Comparison of ENCODE assay signal across 8 cellular contexts in the genomic region with DNA sequence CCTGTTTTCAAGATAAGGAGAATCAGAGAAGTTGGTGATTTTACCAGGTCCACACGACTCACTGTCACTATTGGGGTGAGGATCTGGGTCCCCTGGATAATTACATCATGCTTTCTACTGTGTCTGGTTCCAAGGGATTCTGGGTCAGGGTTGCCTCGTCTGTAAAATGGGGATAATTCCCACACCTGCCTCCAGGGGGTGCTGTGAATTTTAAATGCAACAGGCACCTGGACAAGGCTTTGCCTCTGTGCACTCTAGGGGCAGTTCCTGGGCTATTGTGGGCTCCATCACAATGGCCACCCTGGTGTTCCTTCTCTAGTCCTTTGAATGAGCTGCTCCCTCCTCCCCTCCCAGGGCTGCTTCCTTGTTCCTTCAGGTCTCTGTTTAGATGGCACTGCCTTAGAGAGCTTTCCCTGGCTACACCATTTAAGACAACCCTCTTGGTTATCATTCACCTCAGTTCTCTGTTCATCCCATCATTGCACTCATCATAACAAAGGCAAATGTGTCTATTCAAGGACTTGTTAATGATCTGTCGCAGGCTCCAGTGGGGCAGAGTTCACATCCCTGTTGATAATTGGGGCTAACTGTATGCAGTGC.
DNase-seq lines count a peak whose midpoint lies in the region; ATAC-seq and TF ChIP-seq lines count a peak whose summit lies in the region.

No MANE protein-coding gene starts in this region.

- no peaks in the 10 kb centered on the region for H3K27me3 ChIP-seq in CD8-positive, alpha-beta T cell (ENCODE audit: insufficient read depth, low read length)
- H3K27me3 ChIP-seq in H9 (ENCODE audit: insufficient read depth, low read length) (no peaks in the 10 kb centered on the region), right lobe of liver (no peaks in the 10 kb centered on the region)

- H4K20me1 ChIP-seq in H9 (ENCODE audit: control insufficient read depth, insufficient read depth, insufficient read length), result no peaks in the 10 kb centered on the region

- TF ChIP-seq POLR2A in right lobe of liver (IDR thresholded peaks at IDR 0.05), result no peak

- H3K4me3 Mint-ChIP-seq in CD8-positive, alpha-beta T cell, result no peak overlapping the region
- no peak overlapping the region; a peak in 1 of 5 replicates for H3K4me3 Mint-ChIP-seq in H9
- no peak overlapping the region for H3K4me3 Mint-ChIP-seq in stimulated activated effector memory CD8-positive, alpha-beta T cell treated with anti-CD3 and anti-CD28 coated beads, Interleukin-12 subunit alpha, Interleukin-12 subunit beta, amount 100 ng/mL, for 72 hours

- intact Hi-C loops in CD8-positive, alpha-beta T cell (cut with DNase I, micrococcal nuclease), result no loop called here
- intact Hi-C loops in right lobe of liver (cut with DNase I), result no loop called here

- H3K27me3 Mint-ChIP-seq in CD8-positive, alpha-beta T cell (ENCODE audit: low read depth), result no peaks in the 10 kb centered on the region
- H3K27me3 Mint-ChIP-seq in H9 (ENCODE audit: low read depth), result peaks cover 34% of the 10 kb centered on the region

- no peak overlapping the region for H2BK20ac ChIP-seq in H9 (ENCODE audit: low read depth, low read length, poor library complexity, severe bottlenecking)

- H3K36me3 Mint-ChIP-seq in CD8-positive, alpha-beta T cell, result peaks cover 2% of the 10 kb centered on the region
- no peaks in the 10 kb centered on the region for H3K36me3 Mint-ChIP-seq in H9 (ENCODE audit: insufficient read depth in 1 of 3, low read depth in 3 of 3)
- no peaks in the 10 kb centered on the region for H3K36me3 Mint-ChIP-seq in stimulated activated effector memory CD8-positive, alpha-beta T cell treated with anti-CD3 and anti-CD28 coated beads, Interleukin-12 subunit alpha, Interleukin-12 subunit beta, amount 100 ng/mL, for 72 hours

- no peak overlapping the region for H4K8ac ChIP-seq in H9 (replicated peaks; ENCODE audit: insufficient read length, low read depth, low read length)

- H2BK5ac ChIP-seq in H9 (ENCODE audit: insufficient read length, low read length), result no peak overlapping the region

- no peak for ATAC-seq in CD8-positive, alpha-beta T cell
- ATAC-seq in right lobe of liver, result peak; percentile 57 to 75 (median 66)
- ATAC-seq in stimulated activated effector memory CD8-positive, alpha-beta T cell treated with anti-CD3 and anti-CD28 coated beads, Interleukin-12 subunit alpha, Interleukin-12 subunit beta, amount 100 ng/mL, for 72 hours, result peak; percentile 43

- POLR2A ChIA-PET in CD8-positive, alpha-beta T cell (lab: Charles Lee), result no interaction called here

- no peaks in the 10 kb centered on the region for H3K4me1 Mint-ChIP-seq in CD8-positive, alpha-beta T cell (ENCODE audit: low read depth)
- peaks cover 6 to 17% of the 10 kb centered on the region in 2 experiments for H3K4me1 Mint-ChIP-seq in H9
- H3K4me1 Mint-ChIP-seq in stimulated activated effector memory CD8-positive, alpha-beta T cell treated with anti-CD3 and anti-CD28 coated beads, Interleukin-12 subunit alpha, Interleukin-12 subunit beta, amount 100 ng/mL, for 72 hours, result peaks cover 7% of the 10 kb centered on the region

- in situ Hi-C loops in T47D (cut with HindIII; ENCODE audit: low pct_unique_long_range_greater_than_20kb, low sequenced_read_pairs), result no loop called here

- no CpG with 5 or more reads among the region's 3 CpGs for WGBS in H9 (ENCODE audit: extremely low coverage, insufficient read length, low lambda C conversion rate)
- WGBS in right lobe of liver (ENCODE audit: insufficient coverage, low coverage, low lambda C conversion rate, missing lambda C conversion rate), result 38% methylated on average over 3 of the region's 3 CpGs

- CTCF ChIA-PET in CD8-positive, alpha-beta T cell (lab: Charles Lee), result interaction anchor here (1.0 kb wide), 1 partner anchor 16 kb away, joined by 3 read pairs; no protein-coding TSS in a partner anchor

- no peaks in the 10 kb centered on the region for H3K23me2 ChIP-seq in H9 (ENCODE audit: insufficient read length, low read depth, low read length, poor library complexity, severe bottlenecking)

- no peak overlapping the region for H2BK12ac ChIP-seq in H9 (ENCODE audit: insufficient read length, low read depth, low read length)

- no peaks in the 10 kb centered on the region for H3K9me3 Mint-ChIP-seq in CD8-positive, alpha-beta T cell
- H3K9me3 Mint-ChIP-seq in H9, result no peaks in the 10 kb centered on the region
- no peaks in the 10 kb centered on the region for H3K9me3 Mint-ChIP-seq in stimulated activated effector memory CD8-positive, alpha-beta T cell treated with anti-CD3 and anti-CD28 coated beads, Interleukin-12 subunit alpha, Interleukin-12 subunit beta, amount 100 ng/mL, for 72 hours

- no peak overlapping the region for H3K23ac ChIP-seq in H9 (ENCODE audit: insufficient read length, low read depth, low read length)

- H3K18ac ChIP-seq in H9 (ENCODE audit: insufficient read length, low read depth, low read length), result no peak overlapping the region

- no peak overlapping the region for H3K4ac ChIP-seq in H9 (ENCODE audit: low read depth, low read length)

- no peak overlapping the region for H3K56ac ChIP-seq in H9 (ENCODE audit: insufficient read length, low read depth, low read length)

- H3K4me3 ChIP-seq in CD8-positive, alpha-beta T cell (ENCODE audit: low read depth, low read length), result no peak overlapping the region
- H3K4me3 ChIP-seq in right lobe of liver, result no peak overlapping the region

- H3K79me1 ChIP-seq in H9 (ENCODE audit: insufficient read depth, low read depth, low read length, poor library complexity, severe bottlenecking), result no peaks in the 10 kb centered on the region

- H3K9ac ChIP-seq in H9 (ENCODE audit: extremely low read depth, insufficient read length, low read length), result no peak overlapping the region

- H3K27ac ChIP-seq in CD8-positive, alpha-beta T cell (ENCODE audit: low read depth, low read length), result no peak overlapping the region
- H3K27ac ChIP-seq in H9 (ENCODE audit: insufficient read length, low read depth, low read length), result no peak overlapping the region
- no peak overlapping the region for H3K27ac ChIP-seq in right lobe of liver

- H3T11ph ChIP-seq in H9 (ENCODE audit: low read length), result no peak overlapping the region

- no peak overlapping the region for H3K4me2 ChIP-seq in H9 (ENCODE audit: insufficient read depth, insufficient read length, low read length)

- peak; percentile 55 for TF ChIP-seq CTCF in CD8-positive, alpha-beta T cell (IDR thresholded peaks at IDR 0.05)
- TF ChIP-seq CTCF in H9 (conservative IDR thresholded peaks at IDR 0.05) (peak; percentile 90), right lobe of liver (IDR thresholded peaks at IDR 0.05) (peak; percentile 56 to 66 (median 60))

- H3K14ac ChIP-seq in H9 (ENCODE audit: insufficient read depth, low read length), result no peak overlapping the region

- H2BK15ac ChIP-seq in H9 (ENCODE audit: low read depth, low read length), result no peak overlapping the region

- no peaks in the 10 kb centered on the region for H3K4me1 ChIP-seq in CD8-positive, alpha-beta T cell (ENCODE audit: insufficient read depth, low read length)
- H3K4me1 ChIP-seq in H9 (ENCODE audit: insufficient read depth, low read length) (no peaks in the 10 kb centered on the region), right lobe of liver (no peaks in the 10 kb centered on the region)

- H3K36me3 ChIP-seq in CD8-positive, alpha-beta T cell (ENCODE audit: insufficient read depth, low read length), result no peaks in the 10 kb centered on the region
- H3K36me3 ChIP-seq in right lobe of liver, result no peaks in the 10 kb centered on the region

- DNase-seq in CD8-positive, alpha-beta T cell, result peak in 6 of 7 experiments; percentile 5 to 51 (median 24)
- DNase-seq in H9 (peak; percentile 84), SKM-1 treated with dmso at 0.1 percent for 144 hours (lab: John Stamatoyannopoulos, UW; ENCODE audit: unreplicated experiment) (peak; percentile 39), T47D (ENCODE audit: low read depth in 1 of 2, low spot score in 1 of 2) (peak; percentile 20 to 57), right lobe of liver (peak in 1 of 3 donors; percentile 52), NCI-H2029 (lab: John Stamatoyannopoulos, UW) (no peak), SIG-M5 (lab: John Stamatoyannopoulos, UW) (no peak)
- DNase-seq in stimulated activated effector memory CD8-positive, alpha-beta T cell treated with anti-CD3 and anti-CD28 coated beads, Interleukin-12 subunit alpha, Interleukin-12 subunit beta, amount 100 ng/mL, for 72 hours (ENCODE audit: low spot score in 2 of 2), result peak; percentile 32 to 81

- no peak overlapping the region for H2BK120ac ChIP-seq in H9 (ENCODE audit: low read depth, low read length, poor library complexity, severe bottlenecking)

- H2AK5ac ChIP-seq in H9 (ENCODE audit: insufficient read length, low read length), result no peak overlapping the region

- H4K5ac ChIP-seq in H9 (ENCODE audit: insufficient read length, low read depth, low read length), result no peak overlapping the region

- no peaks in the 10 kb centered on the region for H3K79me2 ChIP-seq in H9 (ENCODE audit: insufficient read depth, low read length)

- no peak overlapping the region for H4K91ac ChIP-seq in H9 (ENCODE audit: insufficient read length, low read depth, low read length)

- no peak overlapping the region for H2AFZ ChIP-seq in H9 (ENCODE audit: low read length)

- no peaks in the 10 kb centered on the region for H3K9me3 ChIP-seq in CD8-positive, alpha-beta T cell (ENCODE audit: low read length)
- no peaks in the 10 kb centered on the region for H3K9me3 ChIP-seq in H9 (ENCODE audit: control insufficient read depth, low read depth, low read length)
- H3K9me3 ChIP-seq in right lobe of liver, result no peaks in the 10 kb centered on the region

- H3K27ac Mint-ChIP-seq in CD8-positive, alpha-beta T cell, result no peak overlapping the region
- peak overlapping the region in 1 of 3 experiments; percentile 76; a peak in 2 of 7 replicates for H3K27ac Mint-ChIP-seq in H9
- H3K27ac Mint-ChIP-seq in stimulated activated effector memory CD8-positive, alpha-beta T cell treated with anti-CD3 and anti-CD28 coated beads, Interleukin-12 subunit alpha, Interleukin-12 subunit beta, amount 100 ng/mL, for 72 hours, result no peak overlapping the region

Comparison
In these comparisons a context has a peak if more than half of its experiments do, and no peak if none do; other contexts are left out.
1. DNase-seq: peak in CD8-positive, alpha-beta T cell (6 of 7), H9 (single experiment), SKM-1 treated with dmso at 0.1 percent for 144 hours (single experiment), T47D (2 of 2) and stimulated activated effector memory CD8-positive, alpha-beta T cell treated with anti-CD3 and anti-CD28 coated beads, Interleukin-12 subunit alpha, Interleukin-12 subunit beta, amount 100 ng/mL, for 72 hours (2 of 2); none in NCI-H2029 (single experiment) and SIG-M5 (single experiment).
2. Peak in every context shown above with its lines, with median percentiles within 50 percentile points of each other: CTCF ChIP-seq.